ENCODE assay signal across 4 cellular contexts in the genomic region with DNA sequence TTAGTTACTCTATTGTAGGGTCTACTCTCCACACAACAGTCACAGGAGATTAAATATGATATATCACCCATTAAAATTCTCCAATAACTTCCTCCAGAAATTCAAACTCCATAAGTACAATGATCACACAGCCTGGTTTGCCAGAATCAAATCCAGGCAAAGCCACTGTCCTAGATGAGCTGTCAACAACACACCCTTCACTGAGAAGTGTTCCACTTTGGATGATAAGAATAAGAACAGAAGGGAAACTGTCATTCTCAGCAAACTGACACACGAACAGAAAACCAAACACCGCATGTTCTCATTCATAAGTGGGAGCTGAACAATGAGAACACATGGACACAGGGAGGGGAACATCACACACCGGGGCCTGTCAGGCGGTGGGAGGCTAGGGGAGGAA.
"Had no signal": no experiment of that assay in that cellular context is flagged by ENCODE, and none has a peak within 500 bp of the region (broad histone marks: within the 10 kb centered on the region; RNA-seq: fewer than 3 reads in every experiment).

No MANE protein-coding gene starts in this region.

- ATAC-seq: GM23338 had no signal

- H3K4me3 ChIP-seq: GM23338 had no signal

- DNase-seq: H9, HCEC 1CT, IMR-90 had no signal
